21 cellular contexts compared by ENCODE assay signal in genomic region chr2:213726101-213726500, GRCh38.
A peak's percentile ranks its signal among the peaks of the same experiment; 100 is the strongest.
DNase-seq lines count a peak whose midpoint lies in the region; ATAC-seq, FAIRE-seq and TF ChIP-seq lines count a peak whose summit lies in the region.
"Had no signal": no experiment of that assay in that cellular context is flagged by ENCODE, and none has a peak within 500 bp of the region (broad histone marks: within the 10 kb centered on the region; RNA-seq: fewer than 3 reads in every experiment).

No MANE protein-coding gene starts in this region.

- H3K36me3 ChIP-seq in HepG2 (replicated peaks in 1 of 2; ENCODE audit: control insufficient read depth in 1 of 2, insufficient read depth in 2 of 2, low read length in 2 of 2): no peaks in the 10 kb centered on the region
- no peaks in the 10 kb centered on the region for H3K36me3 ChIP-seq in right lobe of liver
- no peaks in the 10 kb centered on the region for H3K36me3 ChIP-seq in endodermal cell (ENCODE audit: control insufficient read depth, insufficient read depth, low read length)
- H3K36me3 ChIP-seq in osteoblast (ENCODE audit: insufficient read depth, low read length): no peaks in the 10 kb centered on the region
- H3K36me3 ChIP-seq: BLaER1 had no signal

- TF ChIP-seq POLR2A in HepG2 (IDR thresholded peaks at IDR 0.05; ENCODE audit: insufficient read depth in 1 of 2, low read depth in 2 of 2, low read length in 2 of 2): no peak
- no peak for TF ChIP-seq POLR2A in right lobe of liver (IDR thresholded peaks at IDR 0.05)
- TF ChIP-seq POLR2A in erythroblast (IDR thresholded peaks at IDR 0.05; ENCODE audit: low read length): no peak

- H3K4me3 ChIP-seq in HepG2 (replicated peaks in 1 of 3; ENCODE audit: insufficient read depth in 1 of 3, low read depth in 2 of 3, low read length in 3 of 3) (no peak overlapping the region), right lobe of liver (no peak overlapping the region), endodermal cell (ENCODE audit: low read length) (no peak overlapping the region), osteoblast (ENCODE audit: insufficient read depth, low read length) (no peak overlapping the region)
- H3K4me3 ChIP-seq: A549, BLaER1, K562 had no signal

- DNase-seq in HepG2 (ENCODE audit: low spot score) (no peak), right lobe of liver (no peak), endodermal cell (no peak), osteoblast (ENCODE audit: insufficient read length, low spot score, missing footprints) (peak; percentile 36), NCI-H1436 (lab: John Stamatoyannopoulos, UW) (no peak), erythroblast (lab: John Stamatoyannopoulos, UW) (no peak)
- DNase-seq: AML-193; CD4-positive, alpha-beta memory T cell; DMS153; DMS79; GDM1; IMR-90 had no signal

- BruUV-seq in HepG2 (replicated peaks; lab: Mats Ljungman, UMichigan): no TSS peak

- no peak for FAIRE-seq in HepG2 (lab: Jason Lieb, UNC)
- FAIRE-seq: A549, GM12892, K562 had no signal

- no peaks in the 10 kb centered on the region for H3K36me3 Mint-ChIP-seq in endodermal cell (ENCODE audit: low read depth)
- H3K36me3 Mint-ChIP-seq: CD14-positive monocyte; CD4-positive, alpha-beta memory T cell had no signal

- CTCF ChIA-PET in HepG2 (lab: Yijun Ruan, JAX; ENCODE audit: low intra/inter-chr PET ratio, low total read pairs): no interaction called here

- H3K9ac ChIP-seq in HepG2 (ENCODE audit: insufficient read depth, low read depth, low read length) (no peak overlapping the region), endodermal cell (ENCODE audit: extremely low read depth, low read length, poor library complexity, severe bottlenecking) (no peak overlapping the region)
- H3K9ac ChIP-seq: BLaER1 had no signal

- H3K4me2 ChIP-seq in HepG2 (ENCODE audit: low read depth, low read length): no peak overlapping the region
- no peak overlapping the region for H3K4me2 ChIP-seq in osteoblast (ENCODE audit: insufficient read depth, low read length)
- H3K4me2 ChIP-seq: A549, BLaER1 had no signal

- intact Hi-C loops in HepG2 (cut with micrococcal nuclease; ENCODE audit: unreplicated experiment) (no loop called here), right lobe of liver (cut with DNase I) (no loop called here)

- ATAC-seq in HepG2: peak; percentile 72
- ATAC-seq in right lobe of liver: no peak
- ATAC-seq in HG03108 (IDR thresholded peaks at IDR 0.05; ENCODE audit: unreplicated experiment): no peak
- no peak for ATAC-seq in HG02571 (IDR thresholded peaks at IDR 0.05; ENCODE audit: unreplicated experiment)
- ATAC-seq: K562 had no signal

- H4K20me1 ChIP-seq in HepG2 (ENCODE audit: insufficient read depth, low read length) (no peaks in the 10 kb centered on the region), osteoblast (ENCODE audit: insufficient read depth, low read length) (no peaks in the 10 kb centered on the region)
- H4K20me1 ChIP-seq: BLaER1 had no signal

- H3K27ac Mint-ChIP-seq in endodermal cell: no peak overlapping the region
- H3K27ac Mint-ChIP-seq: CD14-positive monocyte; CD4-positive, alpha-beta memory T cell had no signal

- in situ Hi-C loops in HepG2 (cut with HindIII; ENCODE audit: extremely low pct_ligation_motif_present, low pct_unique_long_range_greater_than_20kb): no loop called here

- H3K79me2 ChIP-seq in HepG2 (ENCODE audit: insufficient read depth, low read length) (no peaks in the 10 kb centered on the region), osteoblast (ENCODE audit: insufficient read depth, low read length) (no peaks in the 10 kb centered on the region)

- H3K27me3 ChIP-seq in HepG2 (ENCODE audit: control insufficient read depth in 1 of 2, insufficient read depth in 2 of 2, low read length in 2 of 2): no peaks in the 10 kb centered on the region; a peak in 1 of 5 replicates
- no peaks in the 10 kb centered on the region for H3K27me3 ChIP-seq in right lobe of liver
- no peaks in the 10 kb centered on the region for H3K27me3 ChIP-seq in endodermal cell (ENCODE audit: control insufficient read depth, insufficient read depth, low read length, poor library complexity, severe bottlenecking)
- no peaks in the 10 kb centered on the region for H3K27me3 ChIP-seq in osteoblast (ENCODE audit: insufficient read depth, low read length)
- H3K27me3 ChIP-seq: BLaER1 had no signal

- H2AFZ ChIP-seq in HepG2 (ENCODE audit: low read length) (no peak overlapping the region), osteoblast (ENCODE audit: low read length) (no peak overlapping the region)

- H3K9me3 ChIP-seq in HepG2 (ENCODE audit: low read length) (no peaks in the 10 kb centered on the region), right lobe of liver (no peaks in the 10 kb centered on the region), endodermal cell (ENCODE audit: control insufficient read depth, low read length) (no peaks in the 10 kb centered on the region), osteoblast (ENCODE audit: low read depth, low read length) (peaks cover 3% of the 10 kb centered on the region)
- H3K9me3 ChIP-seq: A549, BLaER1 had no signal

- H3K4me1 ChIP-seq in HepG2 (ENCODE audit: insufficient read depth, low read length): no peaks in the 10 kb centered on the region
- H3K4me1 ChIP-seq in right lobe of liver: no peaks in the 10 kb centered on the region
- peaks cover 12% of the 10 kb centered on the region for H3K4me1 ChIP-seq in endodermal cell (ENCODE audit: control insufficient read depth, insufficient read depth, low read length)
- H3K4me1 ChIP-seq in osteoblast (ENCODE audit: insufficient read depth, low read length): no peaks in the 10 kb centered on the region
- H3K4me1 ChIP-seq: A549, BLaER1 had no signal

- H3K27ac ChIP-seq in HepG2 (ENCODE audit: extremely low read length, insufficient read depth, low read length): no peak overlapping the region
- no peak overlapping the region for H3K27ac ChIP-seq in right lobe of liver
- no peak overlapping the region for H3K27ac ChIP-seq in endodermal cell (ENCODE audit: low read depth, low read length)
- no peak overlapping the region for H3K27ac ChIP-seq in osteoblast (ENCODE audit: low read depth, low read length)
- H3K27ac ChIP-seq: 22Rv1, A549, BLaER1, HL-60 had no signal

- WGBS in HepG2 (ENCODE audit: low lambda C conversion rate): 0% methylated on average over 1 of the region's 1 CpG
- WGBS in right lobe of liver (ENCODE audit: insufficient coverage, low coverage, low lambda C conversion rate, missing lambda C conversion rate): 64% methylated on average over 1 of the region's 1 CpG
- 86 to 97% methylated on average over 1 of the region's 1 CpG for WGBS in endodermal cell (ENCODE audit: insufficient coverage in 1 of 2, insufficient read length in 1 of 2), 2 experiments

- no peaks in the 10 kb centered on the region for H3K27me3 Mint-ChIP-seq in endodermal cell (ENCODE audit: insufficient read depth)
- H3K27me3 Mint-ChIP-seq: CD4-positive, alpha-beta memory T cell had no signal

- TF ChIP-seq CTCF in HepG2 (CRISPR knock-in tag; IDR thresholded peaks at IDR 0.05): no peak
- no peak for TF ChIP-seq CTCF in right lobe of liver (IDR thresholded peaks at IDR 0.05)
- TF ChIP-seq CTCF in endodermal cell (conservative IDR thresholded peaks at IDR 0.05): peak; percentile 59
- TF ChIP-seq CTCF in osteoblast (IDR thresholded peaks at IDR 0.05; ENCODE audit: extremely low read depth, low read depth, low read length): no peak

- TF ChIP-seq EP300 in HepG2 (IDR thresholded peaks at IDR 0.05; ENCODE audit: low read depth in 2 of 2, low read length in 2 of 2) (no peak), HepG2 (CRISPR knock-in tag; IDR thresholded peaks at IDR 0.05; ENCODE audit: borderline replicate concordance) (no peak)

- no peaks in the 10 kb centered on the region for H3K9me3 Mint-ChIP-seq in endodermal cell

- no peak for TF ChIP-seq RAD21 in HepG2 (CRISPR knock-in tag; IDR thresholded peaks at IDR 0.05)

- POLR2A ChIA-PET in HepG2 (lab: Yijun Ruan, JAX): no interaction called here

- H3K4me3 Mint-ChIP-seq in endodermal cell: no peak overlapping the region
- H3K4me3 Mint-ChIP-seq: CD14-positive monocyte; CD4-positive, alpha-beta memory T cell had no signal

- H3K4me1 Mint-ChIP-seq in endodermal cell: peaks cover 15% of the 10 kb centered on the region
- H3K4me1 Mint-ChIP-seq: CD14-positive monocyte; CD4-positive, alpha-beta memory T cell had no signal

TF ChIP-seq in HepG2, 621 proteins besides CTCF, POLR2A, EP300 and RAD21:
- TF ChIP-seq ZNF513 (CRISPR knock-in tag; conservative IDR thresholded peaks at IDR 0.05): no peak
- TF ChIP-seq LRRFIP1 (CRISPR knock-in tag; conservative IDR thresholded peaks at IDR 0.05): no peak
